ENCODE assay signal across 8 cellular contexts in genomic region chr16:63890723-63891122, GRCh38.
"Had no signal": no experiment of that assay in that cellular context is flagged by ENCODE, and none has a peak within 500 bp of the region (broad histone marks: within the 10 kb centered on the region; RNA-seq: fewer than 3 reads in every experiment).

No MANE protein-coding gene starts in this region.

- H3K4me1 Mint-ChIP-seq: GM23338, H9 had no signal

- H3K4me3 Mint-ChIP-seq: GM23338, H9 had no signal

- H3K4me3 ChIP-seq: GM23338, K562 had no signal

- H3K27ac Mint-ChIP-seq: GM23338, H9 had no signal

- H3K9me3 Mint-ChIP-seq: GM23338, H9 had no signal

- H3K4me2 ChIP-seq: GM23338 had no signal

- DNase-seq: H9, HCEC 1CT, KG1 had no signal

- ATAC-seq: GM23338, K562 had no signal

- H2AFZ ChIP-seq: GM23338 had no signal

- FAIRE-seq: H1, H54, HTR-8/SVneo, K562 had no signal
